ENCODE assay signal across 8 cellular contexts in the genomic region with DNA sequence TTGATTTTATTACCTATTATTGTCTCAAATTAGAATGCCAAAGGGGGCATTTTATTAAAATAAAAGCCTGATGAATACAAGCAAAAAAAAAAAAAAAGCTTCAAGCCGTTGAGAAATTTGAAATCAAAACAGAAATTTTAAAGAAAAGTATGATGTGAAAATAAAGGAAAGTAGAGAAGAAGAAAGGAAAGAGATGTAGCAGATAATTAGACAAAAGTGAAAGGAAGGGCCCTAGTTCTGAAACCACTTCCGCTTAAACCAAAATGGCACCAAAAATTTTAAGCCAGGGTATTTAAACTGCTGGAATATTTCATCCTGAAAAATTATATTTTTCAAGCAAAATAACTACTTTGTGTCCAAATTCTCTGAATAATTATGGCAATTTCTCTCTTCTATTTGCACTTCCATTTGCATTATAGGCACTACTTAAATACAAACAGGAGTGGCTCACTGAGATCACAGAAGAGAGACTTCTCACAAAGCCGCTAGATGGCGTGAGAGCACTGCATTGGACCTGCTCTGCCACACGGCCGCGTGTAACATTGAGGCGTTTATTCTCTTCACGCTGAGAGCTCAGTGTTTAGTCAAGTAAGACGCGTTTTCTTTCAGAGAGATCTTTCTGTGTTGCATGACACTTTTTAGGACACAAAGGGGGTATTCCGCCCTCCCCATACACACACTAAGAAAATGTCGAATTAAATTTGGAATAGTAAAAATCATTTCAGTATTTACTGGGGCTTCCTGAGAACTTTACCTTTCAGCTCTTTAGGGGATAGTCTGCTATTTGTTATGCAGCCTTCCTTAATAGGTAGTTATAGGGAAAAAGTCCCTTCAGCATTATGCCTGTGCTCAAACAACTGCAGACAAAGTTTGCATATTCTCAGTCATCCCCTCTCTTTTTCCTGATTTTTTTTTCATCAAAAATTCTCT.
A peak's percentile ranks its signal among the peaks of the same experiment; 100 is the strongest.
DNase-seq lines count a peak whose midpoint lies in the region; TF ChIP-seq lines count a peak whose summit lies in the region.

No MANE protein-coding gene starts in this region.

- TF ChIP-seq CTCF in fibroblast of the aortic adventitia (IDR thresholded peaks at IDR 0.05; ENCODE audit: insufficient read depth, low read length), result peak; percentile 93
- peak; percentile 98 for TF ChIP-seq CTCF in neural progenitor cell (IDR thresholded peaks at IDR 0.05)

- peak; percentile 97 for DNase-seq in G401 (ENCODE audit: low spot score)
- DNase-seq in HAP-1 (ENCODE audit: low spot score in 2 of 2), result peak; percentile 89 to 90
- peak; percentile 89 for DNase-seq in LoVo (ENCODE audit: low spot score)
- peak; percentile 86 for DNase-seq in RKO (ENCODE audit: low spot score)
- peak; percentile 46 for DNase-seq in activated T-helper 1 cell treated with Interleukin-2 at 50 U/mL for 16 hours (ENCODE audit: low read depth)
- peak; percentile 86 for DNase-seq in fibroblast of the aortic adventitia (ENCODE audit: low read depth)
- peak; percentile 95 for DNase-seq in neural progenitor cell (ENCODE audit: low spot score)
- DNase-seq in stromal cell of bone marrow (ENCODE audit: low read depth), result peak; percentile 68

- peaks cover 4% of the 10 kb centered on the region for H4K20me1 ChIP-seq in neural progenitor cell (ENCODE audit: low read depth)

- H2AFZ ChIP-seq in neural progenitor cell (replicated peaks), result no peak overlapping the region

- H3K4me3 ChIP-seq in HAP-1, result no peak overlapping the region
- no peak overlapping the region for H3K4me3 ChIP-seq in fibroblast of the aortic adventitia (ENCODE audit: low read depth, low read length)
- H3K4me3 ChIP-seq in neural progenitor cell, result no peak overlapping the region

- no peaks in the 10 kb centered on the region for H3K36me3 ChIP-seq in HAP-1 (replicated peaks)
- no peaks in the 10 kb centered on the region for H3K36me3 ChIP-seq in neural progenitor cell

- H3K27ac Mint-ChIP-seq in neural progenitor cell, result no peak overlapping the region

- H3K4me1 ChIP-seq in HAP-1 (peaks cover 12% of the 10 kb centered on the region), neural progenitor cell (peaks cover 10% of the 10 kb centered on the region)

- no peaks in the 10 kb centered on the region for H3K36me3 Mint-ChIP-seq in neural progenitor cell

- peak overlapping the region; percentile 5 for H3K4me3 Mint-ChIP-seq in neural progenitor cell

- H3K79me2 ChIP-seq in neural progenitor cell (ENCODE audit: low read depth), result no peaks in the 10 kb centered on the region

- H3K4me1 Mint-ChIP-seq in neural progenitor cell, result peaks cover 11% of the 10 kb centered on the region

- H3K27me3 ChIP-seq in HAP-1 (ENCODE audit: low read depth) (no peaks in the 10 kb centered on the region), neural progenitor cell (peaks cover 47% of the 10 kb centered on the region)

- H3K9me3 ChIP-seq in HAP-1 (no peaks in the 10 kb centered on the region), neural progenitor cell (ENCODE audit: low read depth) (no peaks in the 10 kb centered on the region)

- no peaks in the 10 kb centered on the region for H3K27me3 Mint-ChIP-seq in neural progenitor cell (ENCODE audit: insufficient read depth, low read depth)

- no peak overlapping the region for H3K27ac ChIP-seq in neural progenitor cell

- H3K4me2 ChIP-seq in neural progenitor cell, result peak overlapping the region; percentile 46

- H3F3A ChIP-seq in neural progenitor cell (ENCODE audit: low read depth), result peaks cover 21% of the 10 kb centered on the region

- in situ Hi-C loops in G401 (cut with HindIII; ENCODE audit: low sequenced_read_pairs), result no loop called here
- in situ Hi-C loops in HAP-1 (cut with MboI; ENCODE audit: low sequenced_read_pairs), result loop anchor here (5.0 to 25.0 kb wide), 2 partner anchors 356 to 901 kb away; no protein-coding TSS in a partner anchor

- H3K9me3 Mint-ChIP-seq in neural progenitor cell, result no peaks in the 10 kb centered on the region

- H3K9ac ChIP-seq in neural progenitor cell, result no peak overlapping the region

Comparison
In these comparisons a context has a peak if more than half of its experiments do, and no peak if none do; other contexts are left out.
1. DNase-seq: peak in every context shown above with its lines; median percentile 97 in G401; 95 in neural progenitor cell; 90 in HAP-1; 89 in LoVo; 86 in RKO; 86 in fibroblast of the aortic adventitia; 68 in stromal cell of bone marrow; 46 in activated T-helper 1 cell treated with Interleukin-2 at 50 U/mL for 16 hours.